Comparison of ENCODE assay signal across 1 cellular context in the genomic region with DNA sequence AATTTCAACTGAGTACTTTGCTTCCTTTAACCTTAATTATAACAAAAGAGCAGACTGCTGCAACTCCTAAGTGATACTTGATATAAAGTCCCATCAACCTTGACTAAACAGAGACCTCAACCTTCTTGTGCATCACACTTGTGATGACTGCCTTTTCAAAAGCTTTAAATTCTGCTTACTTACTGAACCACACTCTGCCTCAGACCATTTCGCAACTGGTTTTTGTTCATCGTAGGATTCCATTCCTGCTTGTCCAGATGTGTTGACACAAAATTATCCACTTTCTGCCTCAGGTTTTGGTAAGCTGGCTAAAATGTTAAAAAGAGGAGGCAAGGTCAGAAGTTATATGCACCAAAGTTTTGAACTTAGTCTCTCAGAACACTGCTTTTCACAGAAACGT.
TF ChIP-seq lines count a peak whose summit lies in the region.

No MANE protein-coding gene starts in this region.

TF ChIP-seq in K562, 482 proteins besides CTCF, POLR2A, EP300 and RAD21 (continued from another document):
- TF ChIP-seq ZZZ3 (IDR thresholded peaks at IDR 0.05) (no peak), MAFK (IDR thresholded peaks at IDR 0.05; ENCODE audit: low read length) (no peak), ZNF668 (CRISPR knock-in tag; IDR thresholded peaks at IDR 0.05) (no peak), ZNF551 (CRISPR knock-in tag; IDR thresholded peaks at IDR 0.05) (no peak), CEBPB (tag; IDR thresholded peaks at IDR 0.05) (0 out of 2 replicates have a peak, but pooled peaks have one; percentile 13), KAT8 (IDR thresholded peaks at IDR 0.05; ENCODE audit: low read depth) (no peak), ZNF561 (CRISPR knock-in tag; conservative IDR thresholded peaks at IDR 0.05) (no peak)
- TF ChIP-seq, protein P1, sequence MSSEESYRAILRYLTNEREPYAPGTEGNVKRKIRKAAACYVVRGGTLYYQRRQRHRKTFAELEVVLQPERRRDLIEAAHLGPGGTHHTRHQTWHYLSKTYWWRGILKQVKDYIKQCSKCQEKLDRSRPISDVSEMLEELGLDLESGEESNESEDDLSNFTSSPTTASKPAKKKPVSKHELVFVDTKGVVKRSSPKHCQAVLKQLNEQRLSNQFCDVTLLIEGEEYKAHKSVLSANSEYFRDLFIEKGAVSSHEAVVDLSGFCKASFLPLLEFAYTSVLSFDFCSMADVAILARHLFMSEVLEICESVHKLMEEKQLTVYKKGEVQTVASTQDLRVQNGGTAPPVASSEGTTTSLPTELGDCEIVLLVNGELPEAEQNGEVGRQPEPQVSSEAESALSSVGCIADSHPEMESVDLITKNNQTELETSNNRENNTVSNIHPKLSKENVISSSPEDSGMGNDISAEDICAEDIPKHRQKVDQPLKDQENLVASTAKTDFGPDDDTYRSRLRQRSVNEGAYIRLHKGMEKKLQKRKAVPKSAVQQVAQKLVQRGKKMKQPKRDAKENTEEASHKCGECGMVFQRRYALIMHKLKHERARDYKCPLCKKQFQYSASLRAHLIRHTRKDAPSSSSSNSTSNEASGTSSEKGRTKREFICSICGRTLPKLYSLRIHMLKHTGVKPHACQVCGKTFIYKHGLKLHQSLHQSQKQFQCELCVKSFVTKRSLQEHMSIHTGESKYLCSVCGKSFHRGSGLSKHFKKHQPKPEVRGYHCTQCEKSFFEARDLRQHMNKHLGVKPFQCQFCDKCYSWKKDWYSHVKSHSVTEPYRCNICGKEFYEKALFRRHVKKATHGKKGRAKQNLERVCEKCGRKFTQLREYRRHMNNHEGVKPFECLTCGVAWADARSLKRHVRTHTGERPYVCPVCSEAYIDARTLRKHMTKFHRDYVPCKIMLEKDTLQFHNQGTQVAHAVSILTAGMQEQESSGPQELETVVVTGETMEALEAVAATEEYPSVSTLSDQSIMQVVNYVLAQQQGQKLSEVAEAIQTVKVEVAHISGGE (CRISPR knock-in tag; IDR thresholded peaks at IDR 0.05): no peak
